23 cellular contexts compared by ENCODE assay signal in the genomic region with DNA sequence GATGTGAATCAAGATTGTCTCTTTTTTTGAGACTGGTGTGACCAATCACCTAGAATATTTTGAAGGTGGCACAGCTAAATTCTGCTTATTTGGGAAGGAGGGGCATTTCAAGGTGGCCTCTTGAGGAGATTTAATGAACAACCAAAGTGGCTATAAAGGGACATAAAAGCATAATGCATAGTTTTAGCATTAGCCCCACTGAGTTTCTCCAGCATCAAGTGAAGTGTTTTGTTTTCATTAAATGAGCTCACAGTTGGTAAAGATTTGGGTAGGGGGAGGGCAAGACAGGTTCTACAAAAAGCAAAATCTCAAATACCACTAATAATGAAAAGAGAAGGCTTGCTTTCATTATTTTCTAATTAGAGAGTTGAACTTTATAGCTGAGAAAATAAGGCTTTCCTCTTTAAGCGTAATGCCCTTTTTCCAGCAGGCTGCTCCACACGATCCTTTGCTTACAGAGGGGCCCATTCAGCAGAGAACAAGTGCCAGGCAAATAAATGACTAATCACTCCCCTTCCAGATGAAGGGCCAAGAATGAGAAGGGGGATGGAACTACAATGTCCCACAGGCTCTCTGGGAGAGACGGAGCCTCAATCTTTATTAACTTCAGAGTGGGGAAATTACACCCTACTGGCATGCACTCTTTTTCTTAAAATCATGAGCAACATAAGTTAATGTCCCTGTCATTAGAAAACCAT. TPM values are rescaled to one million over a fixed set of nuclear protein-coding genes. Genes with fewer than 3 reads are reported as not detected.
DNase-seq lines count a peak whose midpoint lies in the region; ATAC-seq and TF ChIP-seq lines count a peak whose summit lies in the region.
"Had no signal": no experiment of that assay in that cellular context is flagged by ENCODE, and none has a peak within 500 bp of the region (broad histone marks: within the 10 kb centered on the region; RNA-seq: fewer than 3 reads in every experiment).

No MANE protein-coding gene starts in this region.

- H3K4me3 Mint-ChIP-seq in T-helper 17 cell: no peak overlapping the region
- H3K4me3 Mint-ChIP-seq: CD8-positive, alpha-beta T cell; IgD-negative memory B cell; immature natural killer cell; memory B cell; natural killer cell treated with Interleukin-12 subunit alpha and Interleukin-12 subunit beta and Interleukin-15 and Interleukin-18, amount 100 ng/mL, for 72 hours had no signal

- H3K27me3 ChIP-seq in heart left ventricle: no peaks in the 10 kb centered on the region
- H3K27me3 ChIP-seq: cardiac muscle cell had no signal

- H3K4me1 Mint-ChIP-seq in T-helper 17 cell: no peaks in the 10 kb centered on the region
- H3K4me1 Mint-ChIP-seq: immature natural killer cell, memory B cell had no signal

- no peak overlapping the region for H3K4me3 ChIP-seq in heart left ventricle
- H3K4me3 ChIP-seq: cardiac muscle cell had no signal

- TF ChIP-seq POLR2A in heart left ventricle (IDR thresholded peaks at IDR 0.05): no peak

- peaks cover 0 to 11% (median 0%) of the 10 kb centered on the region in 12 donors for H3K4me1 ChIP-seq in heart left ventricle

- DNase-seq in DMS53 (lab: John Stamatoyannopoulos, UW) (peak; percentile 93), NCI-H2029 treated with DMSO at 0.1 percent for 48 hours (lab: John Stamatoyannopoulos, UW) (peak; percentile 34), globus pallidus (ENCODE audit: low spot score) (peak; percentile 59), renal cortical epithelial cell (ENCODE audit: low read depth) (peak; percentile 53), heart left ventricle (no peak), T-helper 17 cell (no peak), dedifferentiated amniotic fluid mesenchymal stem cell (ENCODE audit: extremely low spot score) (no peak), NOMO-1 treated with dmso at 0.1 percent for 144 hours (lab: John Stamatoyannopoulos, UW; ENCODE audit: unreplicated experiment) (no peak)
- DNase-seq: activated CD4-positive, alpha-beta T cell treated with anti-CD3 and anti-CD28 coated beads for 4 hours; CD8-positive, alpha-beta T cell; glutamatergic neuron; immature natural killer cell; NCI-H2171; RPMI8226; stimulated activated naive CD4-positive, alpha-beta T cell; trophoblast cell had no signal

- H3K36me3 ChIP-seq in heart left ventricle: no peaks in the 10 kb centered on the region
- H3K36me3 ChIP-seq: cardiac muscle cell had no signal

- H3K9me3 ChIP-seq in heart left ventricle (no peaks in the 10 kb centered on the region), T-helper 17 cell (ENCODE audit: control insufficient read depth, low read length, poor library complexity, severe bottlenecking) (no peaks in the 10 kb centered on the region)

- TF ChIP-seq CTCF in heart left ventricle (IDR thresholded peaks at IDR 0.05): no peak

- intact Hi-C loops in heart left ventricle (cut with DNase I): loop anchor here in 1 of 10 donors (10.0 kb wide), 1 partner anchor 115 kb away; no protein-coding TSS in a partner anchor

- H3K27ac Mint-ChIP-seq in T-helper 17 cell: no peak overlapping the region
- H3K27ac Mint-ChIP-seq: activated T-helper 2 cell treated with anti-CD3 and anti-CD28 coated beads, Interferon-gamma antibody, Interleukin-2, Interleukin-4, amounts not matched to agents 10 μg/mL and 5 μg/mL and 100 μg/mL, durations not matched to agents 14 hours and 24 hours and 36 hours; CD8-positive, alpha-beta T cell; IgD-negative memory B cell; immature natural killer cell; memory B cell; natural killer cell treated with Interleukin-12 subunit alpha and Interleukin-12 subunit beta and Interleukin-15 and Interleukin-18, amount 100 ng/mL, for 72 hours had no signal

- H3K27me3 Mint-ChIP-seq in T-helper 17 cell: peaks cover 13% of the 10 kb centered on the region

- H3K27ac ChIP-seq in heart left ventricle: no peak overlapping the region
- H3K27ac ChIP-seq: cardiac muscle cell, HL-60 had no signal

- ATAC-seq in heart left ventricle (no peak), T-helper 17 cell (no peak)
- ATAC-seq: CD8-positive, alpha-beta T cell; esophagus mucosa; natural killer cell treated with Interleukin-12 subunit alpha and Interleukin-12 subunit beta and Interleukin-15 and Interleukin-18, amount 100 ng/mL, for 72 hours had no signal

- H3K36me3 Mint-ChIP-seq in T-helper 17 cell (ENCODE audit: low read depth): no peaks in the 10 kb centered on the region
- H3K36me3 Mint-ChIP-seq: CD8-positive, alpha-beta T cell; IgD-negative memory B cell; immature natural killer cell; memory B cell; natural killer cell treated with Interleukin-12 subunit alpha and Interleukin-12 subunit beta and Interleukin-15 and Interleukin-18, amount 100 ng/mL, for 72 hours had no signal

- WGBS in heart left ventricle, 4 donors: 75 to 82% (median 79%) methylated on average over 3 of the region's 3 CpGs

RNA-seq across cellular contexts. Expression of gene LHCGR, which starts 35.9 kb away (rescaled TPM):
- total RNA-seq in renal cortical epithelial cell: not detected in 2 replicates
- 1 to 10 TPM in 2 of 9 donors, under 1 TPM in 2, not detected in 5; 0.09 to 1.4 (median 0.73) TPM for total RNA-seq in heart left ventricle
- polyA plus RNA-seq in heart left ventricle: under 1 TPM in 1 of 2 donors, not detected in 1; 0.30 TPM
- total RNA-seq in T-helper 17 cell: not detected
- total RNA-seq: activated T-helper 2 cell treated with anti-CD3 and anti-CD28 coated beads, Interferon-gamma antibody, Interleukin-2, Interleukin-4, amounts not matched to agents 10 μg/mL and 5 μg/mL and 100 μg/mL, durations not matched to agents 14 hours and 24 hours and 36 hours; CD8-positive, alpha-beta T cell; esophagus mucosa; natural killer cell treated with Interleukin-12 subunit alpha and Interleukin-12 subunit beta and Interleukin-15 and Interleukin-18, amount 100 ng/mL, for 72 hours had no signal
- polyA plus RNA-seq: cardiac muscle cell, IgD-negative memory B cell, immature natural killer cell had no signal

Comparison
In these comparisons a context has a peak if more than half of its experiments do, and no peak if none do; other contexts are left out.
1. DNase-seq: peak in DMS53 (single experiment), NCI-H2029 treated with DMSO at 0.1 percent for 48 hours (single experiment), globus pallidus (single experiment) and renal cortical epithelial cell (single experiment); none in heart left ventricle (0 of 5), T-helper 17 cell (0 of 3), dedifferentiated amniotic fluid mesenchymal stem cell (single experiment) and NOMO-1 treated with dmso at 0.1 percent for 144 hours (single experiment).